14 cellular contexts compared by ENCODE assay signal in the genomic region with DNA sequence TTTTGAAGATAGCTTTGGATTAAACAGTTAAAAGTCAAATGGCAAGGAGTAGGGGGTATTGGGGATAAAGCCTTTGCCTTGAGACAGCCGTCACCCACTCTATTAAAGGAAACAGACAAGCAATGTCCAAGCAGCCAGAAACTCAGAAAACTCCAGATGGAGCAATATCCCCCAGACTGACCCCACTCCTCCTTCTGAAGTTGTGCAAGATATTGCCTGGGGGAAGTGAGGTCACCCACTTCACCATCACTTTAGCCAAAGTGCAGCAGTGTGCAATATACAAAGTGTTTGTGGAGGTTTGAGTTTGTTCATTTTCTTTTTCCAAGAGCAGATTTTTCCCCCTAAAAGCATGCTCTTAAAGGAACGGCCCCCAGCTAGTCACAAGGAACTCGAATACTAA.
DNase-seq lines count a peak whose midpoint lies in the region; TF ChIP-seq lines count a peak whose summit lies in the region.
"Had no signal": no experiment of that assay in that cellular context is flagged by ENCODE, and none has a peak within 500 bp of the region (broad histone marks: within the 10 kb centered on the region; RNA-seq: fewer than 3 reads in every experiment).

No MANE protein-coding gene starts in this region.

- no peak for TF ChIP-seq POLR2A in sigmoid colon (IDR thresholded peaks at IDR 0.05)
- no peak for TF ChIP-seq POLR2A in thyroid gland (IDR thresholded peaks at IDR 0.05)

- WGBS in sigmoid colon, 2 donors, result 56 to 60% methylated on average over 3 of the region's 3 CpGs
- 58 to 59% methylated on average over 3 of the region's 3 CpGs for WGBS in thyroid gland, 2 donors

- H3K27ac ChIP-seq in left ventricle myocardium inferior (replicated peaks), result peak overlapping the region; percentile 24
- H3K27ac ChIP-seq in sigmoid colon, result peak overlapping the region in 2 of 4 donors; percentile 11 to 33
- H3K27ac ChIP-seq in thyroid gland, result no peak overlapping the region
- H3K27ac ChIP-seq: parathyroid adenoma had no signal

- peak; percentile 44 for DNase-seq in GM04504 (ENCODE audit: low read depth)
- peak; percentile 90 for DNase-seq in SIG-M5 treated with dmso at 0.1 percent for 504 hours (lab: John Stamatoyannopoulos, UW; ENCODE audit: unreplicated experiment)
- no peak for DNase-seq in left ventricle myocardium inferior
- peak; percentile 74 for DNase-seq in sigmoid colon
- DNase-seq in thyroid gland, result no peak
- DNase-seq in NCI-H146 treated with DMSO at 0.1 percent for 48 hours (lab: John Stamatoyannopoulos, UW; ENCODE audit: unreplicated experiment), result no peak
- DNase-seq in activated CD8-positive, alpha-beta memory T cell treated with anti-CD3 and anti-CD28 coated beads, Interleukin-2, amount 50 U/mL, for 48 hours, result no peak
- DNase-seq in NCI-H1105 treated with DMSO at 0.1 percent for 48 hours (lab: John Stamatoyannopoulos, UW), result no peak
- DNase-seq: activated CD4-positive, alpha-beta memory T cell treated with anti-CD3 and anti-CD28 coated beads, Interleukin-2, amount 10 ng/mL, durations not matched to agents 7 days and 5 days; COR-L47; effector memory CD8-positive, alpha-beta T cell; NCI-H446; SW 1271 had no signal

- H3K27me3 ChIP-seq in left ventricle myocardium inferior (ENCODE audit: low read depth) (no peaks in the 10 kb centered on the region), sigmoid colon (no peaks in the 10 kb centered on the region), thyroid gland (no peaks in the 10 kb centered on the region)

- peaks cover 9% of the 10 kb centered on the region for H3K9me3 ChIP-seq in left ventricle myocardium inferior (replicated peaks)
- no peaks in the 10 kb centered on the region for H3K9me3 ChIP-seq in sigmoid colon
- no peaks in the 10 kb centered on the region for H3K9me3 ChIP-seq in thyroid gland

- TF ChIP-seq EP300 in sigmoid colon (IDR thresholded peaks at IDR 0.05), result no peak

- TF ChIP-seq CTCF in left ventricle myocardium inferior (IDR thresholded peaks at IDR 0.05; ENCODE audit: borderline replicate concordance) (no peak), sigmoid colon (IDR thresholded peaks at IDR 0.05) (no peak), thyroid gland (IDR thresholded peaks at IDR 0.05) (no peak)

- H3K36me3 ChIP-seq in left ventricle myocardium inferior (no peaks in the 10 kb centered on the region), sigmoid colon (no peaks in the 10 kb centered on the region), thyroid gland (no peaks in the 10 kb centered on the region)

- H3K4me1 ChIP-seq in left ventricle myocardium inferior, result peaks cover 16% of the 10 kb centered on the region
- peaks cover 0 to 9% (median 8%) of the 10 kb centered on the region in 4 donors for H3K4me1 ChIP-seq in sigmoid colon
- peaks cover 0 to 7% of the 10 kb centered on the region in 2 donors for H3K4me1 ChIP-seq in thyroid gland

- intact Hi-C loops in left ventricle myocardium inferior (cut with micrococcal nuclease), result no loop called here
- intact Hi-C loops in sigmoid colon (cut with DNase I), result no loop called here
- intact Hi-C loops in thyroid gland (cut with DNase I), result no loop called here

- H3K4me3 ChIP-seq in left ventricle myocardium inferior (no peak overlapping the region), sigmoid colon (no peak overlapping the region), thyroid gland (replicated peaks in 1 of 3) (no peak overlapping the region)

Comparison
In these comparisons a context has a peak if more than half of its experiments do, and no peak if none do; other contexts are left out.
1. DNase-seq: peak in GM04504 (single experiment), SIG-M5 treated with dmso at 0.1 percent for 504 hours (single experiment) and sigmoid colon (single experiment); none in left ventricle myocardium inferior (single experiment), thyroid gland (0 of 2), NCI-H146 treated with DMSO at 0.1 percent for 48 hours (single experiment), activated CD8-positive, alpha-beta memory T cell treated with anti-CD3 and anti-CD28 coated beads, Interleukin-2, amount 50 U/mL, for 48 hours (single experiment) and NCI-H1105 treated with DMSO at 0.1 percent for 48 hours (single experiment).